17 cellular contexts compared by ENCODE assay signal in the genomic region with DNA sequence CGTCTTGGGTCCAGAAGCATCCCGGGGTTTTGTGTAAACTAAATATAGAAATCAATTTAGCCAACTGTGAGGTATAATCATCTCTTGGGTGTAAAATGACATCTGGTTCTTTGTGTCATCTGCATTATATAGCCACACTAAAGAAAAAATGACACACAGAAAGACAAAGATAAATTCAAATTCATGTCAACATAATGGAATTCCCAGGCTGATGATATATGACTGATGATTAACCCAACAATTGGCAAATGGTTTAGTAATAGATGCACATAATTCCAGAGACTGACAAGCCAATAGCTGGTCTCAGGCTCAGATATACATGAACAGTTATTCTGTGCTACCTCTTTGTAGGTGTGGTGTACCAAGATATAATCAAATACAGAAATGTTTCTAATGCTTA.
DNase-seq lines count a peak whose midpoint lies in the region; TF ChIP-seq lines count a peak whose summit lies in the region.
"Had no signal": no experiment of that assay in that cellular context is flagged by ENCODE, and none has a peak within 500 bp of the region (broad histone marks: within the 10 kb centered on the region; RNA-seq: fewer than 3 reads in every experiment).

No MANE protein-coding gene starts in this region.

- TF ChIP-seq RAD21 in neural cell (conservative IDR thresholded peaks at IDR 0.05) = no peak

- H3K27ac Mint-ChIP-seq in chondrocyte (ENCODE audit: unreplicated experiment) = no peak overlapping the region
- H3K27ac Mint-ChIP-seq: CD14-positive monocyte; CD4-positive, alpha-beta memory T cell; H9 had no signal

- TF ChIP-seq CTCF in epithelial cell of esophagus (IDR thresholded peaks at IDR 0.05; ENCODE audit: insufficient read depth, low read depth, low read length, missing control alignments) (no peak), neural cell (IDR thresholded peaks at IDR 0.05; ENCODE audit: poor library complexity, severe bottlenecking) (no peak), coronary artery (IDR thresholded peaks at IDR 0.05) (no peak), chondrocyte (IDR thresholded peaks at IDR 0.05) (no peak)

- H3K79me2 ChIP-seq in neural cell (replicated peaks; ENCODE audit: insufficient read depth, low read length) = no peaks in the 10 kb centered on the region

- no peaks in the 10 kb centered on the region for H3K36me3 ChIP-seq in neural cell (ENCODE audit: insufficient read depth, low read length)
- H3K36me3 ChIP-seq: BLaER1 had no signal

- peaks cover 19% of the 10 kb centered on the region for H3K27me3 Mint-ChIP-seq in chondrocyte (ENCODE audit: low read depth)
- H3K27me3 Mint-ChIP-seq: CD4-positive, alpha-beta memory T cell had no signal

- H3K36me3 Mint-ChIP-seq in chondrocyte (ENCODE audit: low read depth) = no peaks in the 10 kb centered on the region
- H3K36me3 Mint-ChIP-seq: CD14-positive monocyte; CD4-positive, alpha-beta memory T cell had no signal

- DNase-seq in COR-L47 (lab: John Stamatoyannopoulos, UW) = peak; percentile 40
- DNase-seq in NCI-H1417 treated with DMSO at 0.1 percent for 48 hours (lab: John Stamatoyannopoulos, UW) = peak; percentile 29
- peak; percentile 4 for DNase-seq in epithelial cell of esophagus (ENCODE audit: low read depth)
- no peak for DNase-seq in AG20443 (ENCODE audit: low spot score)
- no peak for DNase-seq in OCI-M2 (lab: John Stamatoyannopoulos, UW; ENCODE audit: unreplicated experiment)
- DNase-seq in coronary artery (ENCODE audit: low spot score) = no peak
- DNase-seq in chondrocyte (ENCODE audit: low spot score) = no peak
- DNase-seq: Calu3; CD4-positive, alpha-beta memory T cell; DMS79 treated with DMSO at 0.1 percent for 48 hours; H9 had no signal

- H3K27me3 ChIP-seq in neural cell (ENCODE audit: insufficient read depth, low read depth, low read length) = no peaks in the 10 kb centered on the region
- H3K27me3 ChIP-seq: BLaER1 had no signal

- no peak overlapping the region for H3K4me3 ChIP-seq in epithelial cell of esophagus (ENCODE audit: low read length)
- H3K4me3 ChIP-seq in neural cell (ENCODE audit: low read length) = no peak overlapping the region
- H3K4me3 ChIP-seq in coronary artery = no peak overlapping the region
- H3K4me3 ChIP-seq: A549, BLaER1, GM12878 had no signal

- H3K27ac ChIP-seq in neural cell (ENCODE audit: low read length) (no peak overlapping the region), coronary artery (no peak overlapping the region)
- H3K27ac ChIP-seq: 22Rv1, A549, BLaER1 had no signal

- H2AFZ ChIP-seq in neural cell (ENCODE audit: low read depth, low read length) = no peak overlapping the region

- H3K9me3 Mint-ChIP-seq in chondrocyte (ENCODE audit: low read depth) = no peaks in the 10 kb centered on the region
- H3K9me3 Mint-ChIP-seq: H9 had no signal

- H3F3A ChIP-seq in neural cell (ENCODE audit: insufficient read depth, low read length, poor library complexity, severe bottlenecking) = no peaks in the 10 kb centered on the region

- H3K4me2 ChIP-seq in neural cell (ENCODE audit: low read length) = no peak overlapping the region
- H3K4me2 ChIP-seq: A549, BLaER1 had no signal

- no peak overlapping the region for H3K4me3 Mint-ChIP-seq in chondrocyte (ENCODE audit: unreplicated experiment)
- H3K4me3 Mint-ChIP-seq: CD14-positive monocyte; CD4-positive, alpha-beta memory T cell; H9 had no signal

- no peaks in the 10 kb centered on the region for H3K9me2 ChIP-seq in neural cell (ENCODE audit: insufficient read depth, low read length)

- H3K9me3 ChIP-seq in neural cell (ENCODE audit: low read length) = no peaks in the 10 kb centered on the region
- H3K9me3 ChIP-seq: A549, BLaER1 had no signal

- H3K4me1 Mint-ChIP-seq in chondrocyte (ENCODE audit: low read depth) = no peaks in the 10 kb centered on the region
- H3K4me1 Mint-ChIP-seq: CD14-positive monocyte; CD4-positive, alpha-beta memory T cell; H9 had no signal

- TF ChIP-seq EP300 in neural cell (conservative IDR thresholded peaks at IDR 0.05; ENCODE audit: poor library complexity, severe bottlenecking) = peak; percentile 87

- no peak overlapping the region for H3K9ac ChIP-seq in neural cell (ENCODE audit: low read length)
- H3K9ac ChIP-seq: BLaER1 had no signal

- H4K20me1 ChIP-seq in neural cell (ENCODE audit: insufficient read depth) = no peaks in the 10 kb centered on the region
- H4K20me1 ChIP-seq: BLaER1 had no signal

TF ChIP-seq in neural cell, 6 proteins besides CTCF, POLR2A, EP300 and RAD21:
- TF ChIP-seq TAF1 (IDR thresholded peaks at IDR 0.05; ENCODE audit: low read depth) (no peak), POLR2AphosphoS5 (IDR thresholded peaks at IDR 0.05) (peak; percentile 71), EZH2 (IDR thresholded peaks at IDR 0.05; ENCODE audit: borderline replicate concordance, insufficient read depth, low read length, poor library complexity, severe bottlenecking) (no peak), MXI1 (conservative IDR thresholded peaks at IDR 0.05; ENCODE audit: poor library complexity, severe bottlenecking) (no peak), SMC3 (conservative IDR thresholded peaks at IDR 0.05; ENCODE audit: poor library complexity) (no peak)
- TF ChIP-seq, protein P1, sequence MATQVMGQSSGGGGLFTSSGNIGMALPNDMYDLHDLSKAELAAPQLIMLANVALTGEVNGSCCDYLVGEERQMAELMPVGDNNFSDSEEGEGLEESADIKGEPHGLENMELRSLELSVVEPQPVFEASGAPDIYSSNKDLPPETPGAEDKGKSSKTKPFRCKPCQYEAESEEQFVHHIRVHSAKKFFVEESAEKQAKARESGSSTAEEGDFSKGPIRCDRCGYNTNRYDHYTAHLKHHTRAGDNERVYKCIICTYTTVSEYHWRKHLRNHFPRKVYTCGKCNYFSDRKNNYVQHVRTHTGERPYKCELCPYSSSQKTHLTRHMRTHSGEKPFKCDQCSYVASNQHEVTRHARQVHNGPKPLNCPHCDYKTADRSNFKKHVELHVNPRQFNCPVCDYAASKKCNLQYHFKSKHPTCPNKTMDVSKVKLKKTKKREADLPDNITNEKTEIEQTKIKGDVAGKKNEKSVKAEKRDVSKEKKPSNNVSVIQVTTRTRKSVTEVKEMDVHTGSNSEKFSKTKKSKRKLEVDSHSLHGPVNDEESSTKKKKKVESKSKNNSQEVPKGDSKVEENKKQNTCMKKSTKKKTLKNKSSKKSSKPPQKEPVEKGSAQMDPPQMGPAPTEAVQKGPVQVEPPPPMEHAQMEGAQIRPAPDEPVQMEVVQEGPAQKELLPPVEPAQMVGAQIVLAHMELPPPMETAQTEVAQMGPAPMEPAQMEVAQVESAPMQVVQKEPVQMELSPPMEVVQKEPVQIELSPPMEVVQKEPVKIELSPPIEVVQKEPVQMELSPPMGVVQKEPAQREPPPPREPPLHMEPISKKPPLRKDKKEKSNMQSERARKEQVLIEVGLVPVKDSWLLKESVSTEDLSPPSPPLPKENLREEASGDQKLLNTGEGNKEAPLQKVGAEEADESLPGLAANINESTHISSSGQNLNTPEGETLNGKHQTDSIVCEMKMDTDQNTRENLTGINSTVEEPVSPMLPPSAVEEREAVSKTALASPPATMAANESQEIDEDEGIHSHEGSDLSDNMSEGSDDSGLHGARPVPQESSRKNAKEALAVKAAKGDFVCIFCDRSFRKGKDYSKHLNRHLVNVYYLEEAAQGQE (IDR thresholded peaks at IDR 0.05; ENCODE audit: borderline replicate concordance) = peak; percentile 58

Comparison
In these comparisons a context has a peak if more than half of its experiments do, and no peak if none do; other contexts are left out.
1. DNase-seq: peak in COR-L47 (single experiment), NCI-H1417 treated with DMSO at 0.1 percent for 48 hours (single experiment) and epithelial cell of esophagus (single experiment); none in AG20443 (single experiment), OCI-M2 (single experiment), coronary artery (single experiment) and chondrocyte (single experiment).